ENCODE assay signal across 1 cellular context in the genomic region with DNA sequence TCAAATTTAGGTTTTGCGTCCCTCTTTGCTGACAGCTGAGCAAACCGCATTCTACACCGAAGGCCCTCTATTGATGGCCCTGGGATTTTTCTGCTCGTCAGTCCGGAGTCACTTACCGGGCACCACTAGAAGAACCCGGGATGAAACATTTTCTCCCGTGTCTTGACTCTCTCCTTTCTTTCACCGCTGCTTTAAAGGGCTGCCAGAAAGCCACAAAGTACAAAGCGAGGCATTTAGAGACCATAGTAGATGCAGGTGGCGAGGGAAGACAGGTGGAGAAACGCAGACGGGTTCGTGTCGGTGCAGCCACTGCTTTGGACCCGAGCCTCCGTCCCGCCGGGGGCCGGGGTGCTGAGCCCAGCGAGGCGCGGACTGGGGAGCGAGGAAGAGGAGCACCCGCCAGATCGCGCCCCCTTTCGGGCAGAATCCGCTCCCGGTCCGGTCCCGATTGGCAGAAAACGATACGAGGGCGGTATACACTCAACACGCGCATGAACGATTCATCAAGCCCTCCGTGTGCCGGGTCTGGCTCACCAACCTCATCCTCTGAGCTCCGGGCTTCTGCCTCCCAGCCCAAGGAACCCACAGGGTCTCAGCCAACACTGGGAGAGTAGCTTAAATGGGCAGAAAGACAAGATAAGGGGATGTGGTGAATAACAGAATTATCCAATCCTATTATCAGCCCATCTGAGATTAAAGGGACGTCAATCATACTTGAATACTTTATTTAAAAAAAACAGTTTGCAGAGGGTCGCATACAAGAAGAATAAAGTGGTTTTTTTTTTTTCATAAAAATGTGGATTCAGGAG.
A peak's percentile ranks its signal among the peaks of the same experiment; 100 is the strongest.
TF ChIP-seq lines count a peak whose summit lies in the region.

No MANE protein-coding gene starts in this region.

TF ChIP-seq in K562, 482 proteins besides CTCF, POLR2A, EP300 and RAD21 (continued from another document and continues in another):
- TF ChIP-seq, protein P1, sequence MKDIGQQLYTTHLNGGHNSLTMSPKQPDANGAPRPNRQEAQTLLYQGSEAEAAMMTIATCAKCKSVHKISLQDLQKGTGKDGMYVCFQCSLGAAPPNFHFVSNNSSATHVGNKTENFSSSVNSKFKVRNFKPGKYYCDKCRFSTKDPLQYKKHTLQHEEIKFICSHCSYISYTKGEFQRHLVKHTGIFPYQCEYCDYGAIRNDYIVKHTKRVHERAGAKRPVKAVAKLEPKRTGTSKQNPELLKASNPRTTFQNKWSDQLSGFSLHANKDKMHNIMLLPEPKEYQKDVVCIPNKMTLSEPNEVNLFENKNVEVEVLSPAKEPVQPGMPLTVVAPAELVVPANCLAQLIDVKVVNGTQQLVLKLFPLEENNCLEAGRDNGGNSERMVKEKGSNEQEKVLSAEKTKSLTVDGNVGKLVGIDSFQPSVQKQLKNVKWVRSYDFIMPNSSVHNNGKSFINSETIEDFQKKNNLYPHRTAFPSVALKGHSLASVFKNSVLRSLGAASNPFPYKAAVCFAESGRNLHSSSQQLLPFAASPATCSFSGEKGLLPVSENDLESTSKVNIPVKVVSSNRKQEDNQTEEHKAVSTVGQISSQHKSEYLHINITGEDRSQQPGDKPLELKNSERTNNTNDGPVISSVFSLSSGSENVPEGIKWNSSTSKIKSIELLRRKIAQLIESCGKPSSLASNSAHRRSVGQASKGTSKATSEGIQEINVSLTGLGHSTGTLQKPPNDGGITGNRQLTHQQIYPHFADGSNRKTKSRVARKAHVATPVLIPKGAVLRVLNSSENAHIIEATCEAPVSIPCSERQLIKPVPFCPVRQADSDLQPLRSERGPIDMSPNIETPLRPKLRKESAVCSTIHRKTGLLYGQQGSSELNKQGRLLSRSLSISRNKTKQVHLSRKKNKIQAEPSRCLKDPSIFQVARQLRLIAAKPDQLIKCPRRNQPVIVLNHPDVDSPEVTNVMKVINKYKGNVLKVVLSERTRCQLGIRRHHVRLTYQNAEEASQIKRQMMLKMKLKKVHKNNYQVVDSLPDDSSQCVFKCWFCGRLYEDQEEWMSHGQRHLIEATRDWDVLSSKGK (CRISPR knock-in tag; IDR thresholded peaks at IDR 0.05), result no peak
- TF ChIP-seq NUFIP1 (IDR thresholded peaks at IDR 0.05; ENCODE audit: partially characterized antibody) (no peak), JUNB (CRISPR knock-in tag; conservative IDR thresholded peaks at IDR 0.05) (no peak), ELF2 (CRISPR knock-in tag; IDR thresholded peaks at IDR 0.05) (0 out of 2 replicates have a peak, but pooled peaks have one; percentile 61), ZNF75A (CRISPR knock-in tag; IDR thresholded peaks at IDR 0.05) (no peak), KDM5B (IDR thresholded peaks at IDR 0.05; ENCODE audit: insufficient replicate concordance, low read depth, low read length) (peak; percentile 59), CBFA2T3 (IDR thresholded peaks at IDR 0.05) (peak; percentile 27; the same call in 1 of the 2 replicates), RBBP5 (IDR thresholded peaks at IDR 0.05; ENCODE audit: borderline replicate concordance, insufficient read depth, low read length, poor library complexity, severe bottlenecking) (peak; percentile 95), SOX6 (IDR thresholded peaks at IDR 0.05) (peak; percentile 47; the same call in 1 of the 2 replicates), POLR2B (IDR thresholded peaks at IDR 0.05; ENCODE audit: low read depth, partially characterized antibody) (peak; percentile 77), MCM7 (IDR thresholded peaks at IDR 0.05) (no peak), GABPA (tag; conservative IDR thresholded peaks at IDR 0.05; ENCODE audit: low read depth) (0 out of 2 replicates have a peak, but pooled peaks have one; percentile 4), BRD9 (IDR thresholded peaks at IDR 0.05; ENCODE audit: low read depth, partially characterized antibody) (no peak), SMAD4 (CRISPR knock-in tag; conservative IDR thresholded peaks at IDR 0.05) (peak; percentile 69), PCBP2 (IDR thresholded peaks at IDR 0.05; ENCODE audit: low read depth, low read length, poor library complexity, severe bottlenecking) (no peak), MXI1 (IDR thresholded peaks at IDR 0.05; ENCODE audit: low read depth, low read length) (no peak), HSF4 (CRISPR knock-in tag; IDR thresholded peaks at IDR 0.05; ENCODE audit: borderline replicate concordance) (no peak), CHCHD3 (CRISPR knock-in tag; IDR thresholded peaks at IDR 0.05) (no peak), MYC (IDR thresholded peaks at IDR 0.05; ENCODE audit: low read depth, low read length) (peak; percentile 80), MYC (CRISPR knock-in tag; IDR thresholded peaks at IDR 0.05; ENCODE audit: borderline replicate concordance, low read depth) (0 out of 2 replicates have a peak, but pooled peaks have one; percentile 17), ZNF174 (CRISPR knock-in tag; IDR thresholded peaks at IDR 0.05) (no peak)
- TF ChIP-seq, protein P2, sequence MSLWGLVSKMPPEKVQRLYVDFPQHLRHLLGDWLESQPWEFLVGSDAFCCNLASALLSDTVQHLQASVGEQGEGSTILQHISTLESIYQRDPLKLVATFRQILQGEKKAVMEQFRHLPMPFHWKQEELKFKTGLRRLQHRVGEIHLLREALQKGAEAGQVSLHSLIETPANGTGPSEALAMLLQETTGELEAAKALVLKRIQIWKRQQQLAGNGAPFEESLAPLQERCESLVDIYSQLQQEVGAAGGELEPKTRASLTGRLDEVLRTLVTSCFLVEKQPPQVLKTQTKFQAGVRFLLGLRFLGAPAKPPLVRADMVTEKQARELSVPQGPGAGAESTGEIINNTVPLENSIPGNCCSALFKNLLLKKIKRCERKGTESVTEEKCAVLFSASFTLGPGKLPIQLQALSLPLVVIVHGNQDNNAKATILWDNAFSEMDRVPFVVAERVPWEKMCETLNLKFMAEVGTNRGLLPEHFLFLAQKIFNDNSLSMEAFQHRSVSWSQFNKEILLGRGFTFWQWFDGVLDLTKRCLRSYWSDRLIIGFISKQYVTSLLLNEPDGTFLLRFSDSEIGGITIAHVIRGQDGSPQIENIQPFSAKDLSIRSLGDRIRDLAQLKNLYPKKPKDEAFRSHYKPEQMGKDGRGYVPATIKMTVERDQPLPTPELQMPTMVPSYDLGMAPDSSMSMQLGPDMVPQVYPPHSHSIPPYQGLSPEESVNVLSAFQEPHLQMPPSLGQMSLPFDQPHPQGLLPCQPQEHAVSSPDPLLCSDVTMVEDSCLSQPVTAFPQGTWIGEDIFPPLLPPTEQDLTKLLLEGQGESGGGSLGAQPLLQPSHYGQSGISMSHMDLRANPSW (CRISPR knock-in tag; IDR thresholded peaks at IDR 0.05), result no peak
- TF ChIP-seq, protein P3, sequence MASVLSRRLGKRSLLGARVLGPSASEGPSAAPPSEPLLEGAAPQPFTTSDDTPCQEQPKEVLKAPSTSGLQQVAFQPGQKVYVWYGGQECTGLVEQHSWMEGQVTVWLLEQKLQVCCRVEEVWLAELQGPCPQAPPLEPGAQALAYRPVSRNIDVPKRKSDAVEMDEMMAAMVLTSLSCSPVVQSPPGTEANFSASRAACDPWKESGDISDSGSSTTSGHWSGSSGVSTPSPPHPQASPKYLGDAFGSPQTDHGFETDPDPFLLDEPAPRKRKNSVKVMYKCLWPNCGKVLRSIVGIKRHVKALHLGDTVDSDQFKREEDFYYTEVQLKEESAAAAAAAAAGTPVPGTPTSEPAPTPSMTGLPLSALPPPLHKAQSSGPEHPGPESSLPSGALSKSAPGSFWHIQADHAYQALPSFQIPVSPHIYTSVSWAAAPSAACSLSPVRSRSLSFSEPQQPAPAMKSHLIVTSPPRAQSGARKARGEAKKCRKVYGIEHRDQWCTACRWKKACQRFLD (CRISPR knock-in tag; IDR thresholded peaks at IDR 0.05), result no peak
- TF ChIP-seq, protein P4, sequence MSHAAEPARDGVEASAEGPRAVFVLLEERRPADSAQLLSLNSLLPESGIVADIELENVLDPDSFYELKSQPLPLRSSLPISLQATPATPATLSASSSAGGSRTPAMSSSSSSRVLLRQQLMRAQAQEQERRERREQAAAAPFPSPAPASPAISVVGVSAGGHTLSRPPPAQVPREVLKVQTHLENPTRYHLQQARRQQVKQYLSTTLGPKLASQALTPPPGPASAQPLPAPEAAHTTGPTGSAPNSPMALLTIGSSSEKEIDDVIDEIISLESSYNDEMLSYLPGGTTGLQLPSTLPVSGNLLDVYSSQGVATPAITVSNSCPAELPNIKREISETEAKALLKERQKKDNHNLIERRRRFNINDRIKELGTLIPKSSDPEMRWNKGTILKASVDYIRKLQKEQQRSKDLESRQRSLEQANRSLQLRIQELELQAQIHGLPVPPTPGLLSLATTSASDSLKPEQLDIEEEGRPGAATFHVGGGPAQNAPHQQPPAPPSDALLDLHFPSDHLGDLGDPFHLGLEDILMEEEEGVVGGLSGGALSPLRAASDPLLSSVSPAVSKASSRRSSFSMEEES (CRISPR knock-in tag; IDR thresholded peaks at IDR 0.05), result no peak
- TF ChIP-seq, protein P5, sequence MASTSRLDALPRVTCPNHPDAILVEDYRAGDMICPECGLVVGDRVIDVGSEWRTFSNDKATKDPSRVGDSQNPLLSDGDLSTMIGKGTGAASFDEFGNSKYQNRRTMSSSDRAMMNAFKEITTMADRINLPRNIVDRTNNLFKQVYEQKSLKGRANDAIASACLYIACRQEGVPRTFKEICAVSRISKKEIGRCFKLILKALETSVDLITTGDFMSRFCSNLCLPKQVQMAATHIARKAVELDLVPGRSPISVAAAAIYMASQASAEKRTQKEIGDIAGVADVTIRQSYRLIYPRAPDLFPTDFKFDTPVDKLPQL (IDR thresholded peaks at IDR 0.05; ENCODE audit: extremely low read depth, insufficient read length), result no peak
- TF ChIP-seq, protein P6, sequence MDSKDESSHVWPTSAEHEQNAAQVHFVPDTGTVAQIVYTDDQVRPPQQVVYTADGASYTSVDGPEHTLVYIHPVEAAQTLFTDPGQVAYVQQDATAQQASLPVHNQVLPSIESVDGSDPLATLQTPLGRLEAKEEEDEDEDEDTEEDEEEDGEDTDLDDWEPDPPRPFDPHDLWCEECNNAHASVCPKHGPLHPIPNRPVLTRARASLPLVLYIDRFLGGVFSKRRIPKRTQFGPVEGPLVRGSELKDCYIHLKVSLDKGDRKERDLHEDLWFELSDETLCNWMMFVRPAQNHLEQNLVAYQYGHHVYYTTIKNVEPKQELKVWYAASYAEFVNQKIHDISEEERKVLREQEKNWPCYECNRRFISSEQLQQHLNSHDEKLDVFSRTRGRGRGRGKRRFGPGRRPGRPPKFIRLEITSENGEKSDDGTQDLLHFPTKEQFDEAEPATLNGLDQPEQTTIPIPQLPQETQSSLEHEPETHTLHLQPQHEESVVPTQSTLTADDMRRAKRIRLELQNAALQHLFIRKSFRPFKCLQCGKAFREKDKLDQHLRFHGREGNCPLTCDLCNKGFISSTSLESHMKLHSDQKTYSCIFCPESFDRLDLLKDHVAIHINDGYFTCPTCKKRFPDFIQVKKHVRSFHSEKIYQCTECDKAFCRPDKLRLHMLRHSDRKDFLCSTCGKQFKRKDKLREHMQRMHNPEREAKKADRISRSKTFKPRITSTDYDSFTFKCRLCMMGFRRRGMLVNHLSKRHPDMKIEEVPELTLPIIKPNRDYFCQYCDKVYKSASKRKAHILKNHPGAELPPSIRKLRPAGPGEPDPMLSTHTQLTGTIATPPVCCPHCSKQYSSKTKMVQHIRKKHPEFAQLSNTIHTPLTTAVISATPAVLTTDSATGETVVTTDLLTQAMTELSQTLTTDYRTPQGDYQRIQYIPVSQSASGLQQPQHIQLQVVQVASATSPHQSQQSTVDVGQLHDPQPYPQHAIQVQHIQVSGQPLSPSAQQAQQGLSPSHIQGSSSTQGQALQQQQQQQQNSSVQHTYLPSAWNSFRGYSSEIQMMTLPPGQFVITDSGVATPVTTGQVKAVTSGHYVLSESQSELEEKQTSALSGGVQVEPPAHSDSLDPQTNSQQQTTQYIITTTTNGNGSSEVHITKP (IDR thresholded peaks at IDR 0.05; ENCODE audit: partially characterized antibody), result no peak
- TF ChIP-seq, protein P7, sequence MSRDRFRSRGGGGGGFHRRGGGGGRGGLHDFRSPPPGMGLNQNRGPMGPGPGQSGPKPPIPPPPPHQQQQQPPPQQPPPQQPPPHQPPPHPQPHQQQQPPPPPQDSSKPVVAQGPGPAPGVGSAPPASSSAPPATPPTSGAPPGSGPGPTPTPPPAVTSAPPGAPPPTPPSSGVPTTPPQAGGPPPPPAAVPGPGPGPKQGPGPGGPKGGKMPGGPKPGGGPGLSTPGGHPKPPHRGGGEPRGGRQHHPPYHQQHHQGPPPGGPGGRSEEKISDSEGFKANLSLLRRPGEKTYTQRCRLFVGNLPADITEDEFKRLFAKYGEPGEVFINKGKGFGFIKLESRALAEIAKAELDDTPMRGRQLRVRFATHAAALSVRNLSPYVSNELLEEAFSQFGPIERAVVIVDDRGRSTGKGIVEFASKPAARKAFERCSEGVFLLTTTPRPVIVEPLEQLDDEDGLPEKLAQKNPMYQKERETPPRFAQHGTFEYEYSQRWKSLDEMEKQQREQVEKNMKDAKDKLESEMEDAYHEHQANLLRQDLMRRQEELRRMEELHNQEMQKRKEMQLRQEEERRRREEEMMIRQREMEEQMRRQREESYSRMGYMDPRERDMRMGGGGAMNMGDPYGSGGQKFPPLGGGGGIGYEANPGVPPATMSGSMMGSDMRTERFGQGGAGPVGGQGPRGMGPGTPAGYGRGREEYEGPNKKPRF (IDR thresholded peaks at IDR 0.05; ENCODE audit: low read depth, low read length), result no peak
- TF ChIP-seq, protein P8, sequence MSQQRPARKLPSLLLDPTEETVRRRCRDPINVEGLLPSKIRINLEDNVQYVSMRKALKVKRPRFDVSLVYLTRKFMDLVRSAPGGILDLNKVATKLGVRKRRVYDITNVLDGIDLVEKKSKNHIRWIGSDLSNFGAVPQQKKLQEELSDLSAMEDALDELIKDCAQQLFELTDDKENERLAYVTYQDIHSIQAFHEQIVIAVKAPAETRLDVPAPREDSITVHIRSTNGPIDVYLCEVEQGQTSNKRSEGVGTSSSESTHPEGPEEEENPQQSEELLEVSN (IDR thresholded peaks at IDR 0.05; ENCODE audit: borderline replicate concordance in 1 of 2, extremely low read depth in 1 of 2, insufficient read depth in 1 of 2, insufficient read length in 1 of 2, low read depth in 1 of 2, low read length in 1 of 2, poor library complexity in 1 of 2, severe bottlenecking in 1 of 2), result peak; percentile 92 to 94
- TF ChIP-seq, protein P9, sequence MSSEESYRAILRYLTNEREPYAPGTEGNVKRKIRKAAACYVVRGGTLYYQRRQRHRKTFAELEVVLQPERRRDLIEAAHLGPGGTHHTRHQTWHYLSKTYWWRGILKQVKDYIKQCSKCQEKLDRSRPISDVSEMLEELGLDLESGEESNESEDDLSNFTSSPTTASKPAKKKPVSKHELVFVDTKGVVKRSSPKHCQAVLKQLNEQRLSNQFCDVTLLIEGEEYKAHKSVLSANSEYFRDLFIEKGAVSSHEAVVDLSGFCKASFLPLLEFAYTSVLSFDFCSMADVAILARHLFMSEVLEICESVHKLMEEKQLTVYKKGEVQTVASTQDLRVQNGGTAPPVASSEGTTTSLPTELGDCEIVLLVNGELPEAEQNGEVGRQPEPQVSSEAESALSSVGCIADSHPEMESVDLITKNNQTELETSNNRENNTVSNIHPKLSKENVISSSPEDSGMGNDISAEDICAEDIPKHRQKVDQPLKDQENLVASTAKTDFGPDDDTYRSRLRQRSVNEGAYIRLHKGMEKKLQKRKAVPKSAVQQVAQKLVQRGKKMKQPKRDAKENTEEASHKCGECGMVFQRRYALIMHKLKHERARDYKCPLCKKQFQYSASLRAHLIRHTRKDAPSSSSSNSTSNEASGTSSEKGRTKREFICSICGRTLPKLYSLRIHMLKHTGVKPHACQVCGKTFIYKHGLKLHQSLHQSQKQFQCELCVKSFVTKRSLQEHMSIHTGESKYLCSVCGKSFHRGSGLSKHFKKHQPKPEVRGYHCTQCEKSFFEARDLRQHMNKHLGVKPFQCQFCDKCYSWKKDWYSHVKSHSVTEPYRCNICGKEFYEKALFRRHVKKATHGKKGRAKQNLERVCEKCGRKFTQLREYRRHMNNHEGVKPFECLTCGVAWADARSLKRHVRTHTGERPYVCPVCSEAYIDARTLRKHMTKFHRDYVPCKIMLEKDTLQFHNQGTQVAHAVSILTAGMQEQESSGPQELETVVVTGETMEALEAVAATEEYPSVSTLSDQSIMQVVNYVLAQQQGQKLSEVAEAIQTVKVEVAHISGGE (CRISPR knock-in tag; IDR thresholded peaks at IDR 0.05), result peak in 1 of 3 experiments; percentile 87; a peak in 2 of 6 replicates
